In the genomic region with DNA sequence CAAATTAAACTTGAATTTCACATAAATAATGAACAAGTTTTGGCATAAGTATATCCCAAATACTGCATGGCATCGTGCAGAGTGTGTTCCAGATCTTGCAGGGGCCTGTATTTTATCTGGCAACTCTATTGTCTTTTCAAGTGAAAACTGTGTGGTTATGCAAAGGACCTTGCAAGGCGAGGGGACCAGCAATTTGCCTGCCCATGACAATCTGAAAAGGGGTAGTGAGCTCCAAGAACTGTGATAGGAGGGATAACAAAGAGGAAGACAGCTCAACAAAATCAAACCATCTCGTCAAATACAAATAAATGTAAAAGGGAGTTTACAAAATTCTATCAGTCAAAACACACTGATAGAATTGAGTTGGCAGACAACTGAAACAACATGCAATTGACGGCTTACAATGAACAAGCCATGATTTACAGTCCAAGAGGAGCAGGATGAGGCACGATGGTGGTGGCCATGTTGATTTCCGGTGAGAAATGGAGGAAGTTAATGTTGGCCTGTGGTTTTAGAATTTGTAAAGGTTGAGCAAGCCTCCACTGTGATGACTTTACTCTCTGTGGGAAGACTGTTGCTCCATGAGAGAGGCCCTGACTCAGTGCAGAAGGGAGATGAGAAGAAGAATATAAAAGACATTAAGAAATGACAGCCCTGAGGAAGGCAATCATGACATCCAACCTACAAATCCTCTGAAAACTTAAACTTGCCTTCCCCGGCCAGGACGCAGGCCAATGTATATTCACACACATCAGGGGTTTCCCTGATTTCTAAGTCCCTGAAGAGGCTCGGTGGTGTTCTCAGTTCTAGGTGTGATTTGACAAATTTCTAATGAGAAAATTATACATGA, we compare ENCODE assay signal across 8 cellular contexts.
DNase-seq lines count a peak whose midpoint lies in the region; ATAC-seq and TF ChIP-seq lines count a peak whose summit lies in the region.

No MANE protein-coding gene starts in this region.

- ATAC-seq in GM21737 (IDR thresholded peaks at IDR 0.05; ENCODE audit: unreplicated experiment) (peak; percentile 57), left lung (peak; percentile 53)
- peak; percentile 88 to 93 for ATAC-seq in activated T-cell treated with anti-CD3 and anti-CD28 coated beads, Interleukin-2, amount 50 U/mL, for 4 hours

- peaks cover 5 to 60% of the 10 kb centered on the region in 2 donors for H3K4me1 ChIP-seq in left lung

- H3K36me3 ChIP-seq in KOPT-K1 (ENCODE audit: insufficient read depth, low read length) = no peaks in the 10 kb centered on the region
- no peaks in the 10 kb centered on the region for H3K36me3 ChIP-seq in left lung

- in situ Hi-C loops in GM13976 (cut with MboI; ENCODE audit: low sequenced_read_pairs, unreplicated experiment) = no loop called here

- intact Hi-C loops in left lung (cut with DNase I) = no loop called here

- H3K36me3 Mint-ChIP-seq in activated T-cell treated with anti-CD3 and anti-CD28 coated beads, Interleukin-2, amount 50 U/mL, for 4 hours (ENCODE audit: insufficient read depth) = no peaks in the 10 kb centered on the region

- H3K4me1 Mint-ChIP-seq in activated T-cell treated with anti-CD3 and anti-CD28 coated beads, Interleukin-2, amount 50 U/mL, for 4 hours (ENCODE audit: low read depth) = peaks cover 41% of the 10 kb centered on the region

- H3K9me3 ChIP-seq in KOPT-K1 (ENCODE audit: insufficient read depth, low read length, poor library complexity, severe bottlenecking) (no peaks in the 10 kb centered on the region), left lung (no peaks in the 10 kb centered on the region)

- TF ChIP-seq CTCF in GM13976 (IDR thresholded peaks at IDR 0.05; ENCODE audit: borderline replicate concordance, control extremely low read depth, extremely low read depth, insufficient read depth, missing control alignments) = no peak
- no peak for TF ChIP-seq CTCF in left lung (IDR thresholded peaks at IDR 0.05)

- H3K27ac ChIP-seq in KOPT-K1 (ENCODE audit: low read depth, low read length, poor library complexity, severe bottlenecking) (peak overlapping the region; percentile 25), left lung (peak overlapping the region; percentile 23 to 87)

- peak; percentile 59 for DNase-seq in GM13976 (ENCODE audit: low spot score)
- DNase-seq in activated T-cell treated with anti-CD3 and anti-CD28 coated beads, Interleukin-2, amount 50 U/mL, for 4 hours = no peak
- no peak for DNase-seq in left lung
- DNase-seq in SW480 (ENCODE audit: low spot score) = no peak
- DNase-seq in OCI-M2 (lab: John Stamatoyannopoulos, UW; ENCODE audit: unreplicated experiment) = no peak
- DNase-seq in NCI-H1436 treated with DMSO at 0.1 percent for 48 hours (lab: John Stamatoyannopoulos, UW) = no peak

- H3K27me3 Mint-ChIP-seq in activated T-cell treated with anti-CD3 and anti-CD28 coated beads, Interleukin-2, amount 50 U/mL, for 4 hours (ENCODE audit: low read depth) = no peaks in the 10 kb centered on the region

- H3K27me3 ChIP-seq in left lung = no peaks in the 10 kb centered on the region

- H3K4me3 Mint-ChIP-seq in activated T-cell treated with anti-CD3 and anti-CD28 coated beads, Interleukin-2, amount 50 U/mL, for 4 hours = peak overlapping the region; percentile 40

- no peak overlapping the region for H3K4me3 ChIP-seq in left lung

- H3K9me3 Mint-ChIP-seq in activated T-cell treated with anti-CD3 and anti-CD28 coated beads, Interleukin-2, amount 50 U/mL, for 4 hours = no peaks in the 10 kb centered on the region
